In genomic region chr9:91208837-91209236, GRCh38 we compare ENCODE assay signal across 9 cellular contexts.
A peak's percentile ranks its signal among the peaks of the same experiment; 100 is the strongest.
DNase-seq lines count a peak whose midpoint lies in the region; ATAC-seq and TF ChIP-seq lines count a peak whose summit lies in the region.
"Had no signal": no experiment of that assay in that cellular context is flagged by ENCODE, and none has a peak within 500 bp of the region (broad histone marks: within the 10 kb centered on the region; RNA-seq: fewer than 3 reads in every experiment).

No MANE protein-coding gene starts in this region.

- H3K36me3 Mint-ChIP-seq in activated naive CD4-positive, alpha-beta T cell treated with anti-CD3 and anti-CD28 coated beads for 36 hours (ENCODE audit: low read depth), result peaks cover 6% of the 10 kb centered on the region
- H3K36me3 Mint-ChIP-seq in activated T-helper 1 cell treated with anti-CD3 and anti-CD28 coated beads, Interleukin-12 subunit alpha, Interleukin-12 subunit beta, Interleukin-2, Interleukin-4 antibody, amounts not matched to agents 30 ng/mL and 10 ng/mL and 1 ng/mL, durations not matched to agents 14 hours and 24 hours and 36 hours (ENCODE audit: low read depth), result peaks cover 30% of the 10 kb centered on the region
- peaks cover 6% of the 10 kb centered on the region for H3K36me3 Mint-ChIP-seq in glutamatergic neuron (ENCODE audit: unreplicated experiment)

- TF ChIP-seq POLR2A in right lobe of liver (IDR thresholded peaks at IDR 0.05), result no peak
- TF ChIP-seq POLR2A in transverse colon (IDR thresholded peaks at IDR 0.05), result no peak

- in situ Hi-C loops in transverse colon (cut with MboI; ENCODE audit: low pct_ligation_motif_present in 1 of 4, low pct_unique_long_range_greater_than_20kb in 1 of 4, low sequenced_read_pairs in 3 of 4), result no loop called here

- no peak overlapping the region for H3K4me3 Mint-ChIP-seq in activated naive CD4-positive, alpha-beta T cell treated with anti-CD3 and anti-CD28 coated beads for 36 hours
- peak overlapping the region; percentile 19 for H3K4me3 Mint-ChIP-seq in activated T-helper 1 cell treated with anti-CD3 and anti-CD28 coated beads, Interleukin-12 subunit alpha, Interleukin-12 subunit beta, Interleukin-2, Interleukin-4 antibody, amounts not matched to agents 30 ng/mL and 10 ng/mL and 1 ng/mL, durations not matched to agents 14 hours and 24 hours and 36 hours
- H3K4me3 Mint-ChIP-seq in glutamatergic neuron (ENCODE audit: unreplicated experiment), result no peak overlapping the region

- peaks cover 72% of the 10 kb centered on the region for H3K4me1 Mint-ChIP-seq in activated naive CD4-positive, alpha-beta T cell treated with anti-CD3 and anti-CD28 coated beads for 36 hours (ENCODE audit: low read depth)
- H3K4me1 Mint-ChIP-seq in activated T-helper 1 cell treated with anti-CD3 and anti-CD28 coated beads, Interleukin-12 subunit alpha, Interleukin-12 subunit beta, Interleukin-2, Interleukin-4 antibody, amounts not matched to agents 30 ng/mL and 10 ng/mL and 1 ng/mL, durations not matched to agents 14 hours and 24 hours and 36 hours (ENCODE audit: low read depth), result peaks cover 59% of the 10 kb centered on the region
- no peaks in the 10 kb centered on the region for H3K4me1 Mint-ChIP-seq in glutamatergic neuron (ENCODE audit: low read depth, unreplicated experiment)

- peak overlapping the region; percentile 98 for H3K27ac Mint-ChIP-seq in activated naive CD4-positive, alpha-beta T cell treated with anti-CD3 and anti-CD28 coated beads for 36 hours
- peak overlapping the region; percentile 95 for H3K27ac Mint-ChIP-seq in activated T-helper 1 cell treated with anti-CD3 and anti-CD28 coated beads, Interleukin-12 subunit alpha, Interleukin-12 subunit beta, Interleukin-2, Interleukin-4 antibody, amounts not matched to agents 30 ng/mL and 10 ng/mL and 1 ng/mL, durations not matched to agents 14 hours and 24 hours and 36 hours
- H3K27ac Mint-ChIP-seq in glutamatergic neuron (ENCODE audit: unreplicated experiment), result no peak overlapping the region

- H3K4me1 ChIP-seq in right lobe of liver, result peaks cover 0 to 51% (median 16%) of the 10 kb centered on the region in 4 donors
- peaks cover 15 to 34% (median 22%) of the 10 kb centered on the region in 4 donors for H3K4me1 ChIP-seq in transverse colon

- H3K36me3 ChIP-seq in right lobe of liver (no peaks in the 10 kb centered on the region), transverse colon (no peaks in the 10 kb centered on the region)

- ATAC-seq in right lobe of liver (peak in 3 of 4 donors; percentile 0 to 7 (median 1)), GM18519 (IDR thresholded peaks at IDR 0.05; ENCODE audit: low FRiP score, unreplicated experiment) (no peak)

- intact Hi-C loops in activated naive CD4-positive, alpha-beta T cell treated with anti-CD3 and anti-CD28 coated beads for 36 hours (cut with micrococcal nuclease), result loop anchor here (1.0 to 5.0 kb wide), 15 partner anchors 16 to 503 kb away; partner anchors contain the start of gene NFIL3
- intact Hi-C loops in activated T-helper 1 cell treated with anti-CD3 and anti-CD28 coated beads, Interleukin-12 subunit alpha, Interleukin-12 subunit beta, Interleukin-2, Interleukin-4 antibody, amounts not matched to agents 30 ng/mL and 10 ng/mL and 1 ng/mL, durations not matched to agents 14 hours and 24 hours and 36 hours (cut with micrococcal nuclease), result loop anchor here (1.0 to 2.0 kb wide), 10 partner anchors 16 to 216 kb away; no protein-coding TSS in a partner anchor
- intact Hi-C loops in right lobe of liver (cut with DNase I) (no loop called here), transverse colon (cut with DNase I; ENCODE audit: low total_unique reads) (no loop called here)

- H3K27me3 Mint-ChIP-seq in activated naive CD4-positive, alpha-beta T cell treated with anti-CD3 and anti-CD28 coated beads for 36 hours (ENCODE audit: low read depth), result no peaks in the 10 kb centered on the region
- no peaks in the 10 kb centered on the region for H3K27me3 Mint-ChIP-seq in activated T-helper 1 cell treated with anti-CD3 and anti-CD28 coated beads, Interleukin-12 subunit alpha, Interleukin-12 subunit beta, Interleukin-2, Interleukin-4 antibody, amounts not matched to agents 30 ng/mL and 10 ng/mL and 1 ng/mL, durations not matched to agents 14 hours and 24 hours and 36 hours (ENCODE audit: insufficient read depth)
- H3K27me3 Mint-ChIP-seq in glutamatergic neuron (ENCODE audit: unreplicated experiment), result no peaks in the 10 kb centered on the region

- CTCF ChIA-PET in activated naive CD4-positive, alpha-beta T cell treated with anti-CD3 and anti-CD28 coated beads for 36 hours (lab: Charles Lee), result interaction anchor here (1.1 to 2.0 kb wide), 5 partner anchors 9 to 62 kb away, joined by 6 to 12 read pairs (median 6); no protein-coding TSS in a partner anchor

- no peak for TF ChIP-seq EP300 in transverse colon (IDR thresholded peaks at IDR 0.05; ENCODE audit: low read depth)

- H3K4me3 ChIP-seq in right lobe of liver (no peak overlapping the region), transverse colon (no peak overlapping the region)

- 71% methylated on average over 5 of the region's 5 CpGs for WGBS in right lobe of liver (ENCODE audit: insufficient coverage, low coverage, low lambda C conversion rate, missing lambda C conversion rate)
- 80 to 83% methylated on average over 1 to 5 of the region's 5 CpGs for WGBS in transverse colon (ENCODE audit: low coverage in 1 of 2), 2 donors

- no peaks in the 10 kb centered on the region for H3K9me3 ChIP-seq in right lobe of liver
- H3K9me3 ChIP-seq in transverse colon, result no peaks in the 10 kb centered on the region

- no peaks in the 10 kb centered on the region for H3K9me3 Mint-ChIP-seq in activated naive CD4-positive, alpha-beta T cell treated with anti-CD3 and anti-CD28 coated beads for 36 hours
- H3K9me3 Mint-ChIP-seq in activated T-helper 1 cell treated with anti-CD3 and anti-CD28 coated beads, Interleukin-12 subunit alpha, Interleukin-12 subunit beta, Interleukin-2, Interleukin-4 antibody, amounts not matched to agents 30 ng/mL and 10 ng/mL and 1 ng/mL, durations not matched to agents 14 hours and 24 hours and 36 hours, result peaks cover 12% of the 10 kb centered on the region
- peaks cover 2% of the 10 kb centered on the region for H3K9me3 Mint-ChIP-seq in glutamatergic neuron (ENCODE audit: unreplicated experiment)

- TF ChIP-seq CTCF in right lobe of liver (IDR thresholded peaks at IDR 0.05) (no peak), transverse colon (IDR thresholded peaks at IDR 0.05) (no peak), glutamatergic neuron (IDR thresholded peaks at IDR 0.05; ENCODE audit: partially characterized antibody, unreplicated experiment) (no peak)

- no peaks in the 10 kb centered on the region for H3K27me3 ChIP-seq in right lobe of liver
- no peaks in the 10 kb centered on the region for H3K27me3 ChIP-seq in transverse colon

- H3K27ac ChIP-seq in right lobe of liver, result peak overlapping the region; percentile 92 to 98 (median 93)
- peak overlapping the region; percentile 60 to 76 (median 74) for H3K27ac ChIP-seq in transverse colon

- DNase-seq in activated naive CD4-positive, alpha-beta T cell treated with anti-CD3 and anti-CD28 coated beads for 36 hours, result no peak
- DNase-seq in activated naive CD4-positive, alpha-beta T cell treated with anti-CD3 and anti-CD28 coated beads, Interleukin-2, amount 50 U/mL, for 16 hours, result no peak
- DNase-seq in activated T-helper 1 cell treated with anti-CD3 and anti-CD28 coated beads, Interleukin-12 subunit alpha, Interleukin-12 subunit beta, Interleukin-2, Interleukin-4 antibody, amounts not matched to agents 30 ng/mL and 10 ng/mL and 1 ng/mL, durations not matched to agents 14 hours and 24 hours and 36 hours (ENCODE audit: low spot score), result no peak
- no peak for DNase-seq in right lobe of liver
- DNase-seq in transverse colon, result no peak
- no peak for DNase-seq in glutamatergic neuron
- no peak for DNase-seq in NCI-H748 treated with DMSO at 0.1 percent for 48 hours (lab: John Stamatoyannopoulos, UW)
- DNase-seq: NCI-H1436 had no signal

Comparison
In these comparisons a context has a peak if more than half of its experiments do, and no peak if none do; other contexts are left out.
1. intact Hi-C loops: an anchor here in activated naive CD4-positive, alpha-beta T cell treated with anti-CD3 and anti-CD28 coated beads for 36 hours (1.0 to 5.0 kb wide) and activated T-helper 1 cell treated with anti-CD3 and anti-CD28 coated beads, Interleukin-12 subunit alpha, Interleukin-12 subunit beta, Interleukin-2, Interleukin-4 antibody, amounts not matched to agents 30 ng/mL and 10 ng/mL and 1 ng/mL, durations not matched to agents 14 hours and 24 hours and 36 hours (1.0 to 2.0 kb wide); none called in right lobe of liver and transverse colon.